16 cellular contexts compared by ENCODE assay signal in the genomic region with DNA sequence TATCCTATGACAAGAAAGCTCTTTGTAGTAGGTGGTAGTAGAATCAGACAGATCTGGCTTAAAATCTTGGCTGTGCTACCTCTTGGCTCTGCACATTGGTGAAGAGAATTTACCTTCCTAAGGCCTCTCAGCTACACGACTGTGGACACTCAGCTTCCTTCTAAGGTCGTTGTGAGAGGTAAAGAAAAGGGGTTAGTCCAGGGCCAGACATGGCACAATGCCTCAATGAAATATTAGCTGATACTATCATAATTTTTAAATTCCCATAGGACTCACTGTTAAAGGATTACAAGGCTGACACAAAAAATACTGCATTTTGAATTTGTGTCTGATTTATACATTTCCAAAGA.
DNase-seq lines count a peak whose midpoint lies in the region; ATAC-seq and TF ChIP-seq lines count a peak whose summit lies in the region.
"Had no signal": no experiment of that assay in that cellular context is flagged by ENCODE, and none has a peak within 500 bp of the region (broad histone marks: within the 10 kb centered on the region; RNA-seq: fewer than 3 reads in every experiment).

No MANE protein-coding gene starts in this region.

- H3K4me1 Mint-ChIP-seq in WTC11 = peaks cover 58% of the 10 kb centered on the region

- 26% methylated on average over 2 of the region's 2 CpGs for WGBS in right cardiac atrium
- WGBS in sigmoid colon, 2 donors = 48 to 57% methylated on average over 2 of the region's 2 CpGs

- TF ChIP-seq EP300 in sigmoid colon (IDR thresholded peaks at IDR 0.05) = no peak

- H3K36me3 Mint-ChIP-seq in WTC11 = peaks cover 4% of the 10 kb centered on the region; the same call in 1 of the 2 replicates

- TF ChIP-seq CTCF in WTC11 (IDR thresholded peaks at IDR 0.05) = no peak
- TF ChIP-seq CTCF in sigmoid colon (IDR thresholded peaks at IDR 0.05) = no peak

- H3K4me1 ChIP-seq in BLaER1 treated with 17β-estradiol and CSF1 and Interleukin-3, amounts not matched to agents 10 nM and 100 nM = peaks cover 42 to 76% (median 65%) of the 10 kb centered on the region in 10 experiments
- peaks cover 32% of the 10 kb centered on the region for H3K4me1 ChIP-seq in right cardiac atrium (ENCODE audit: control insufficient read depth, insufficient read depth, low read length)
- H3K4me1 ChIP-seq in sigmoid colon = peaks cover 0 to 77% (median 68%) of the 10 kb centered on the region in 4 donors

- no peak overlapping the region for H3K4me3 ChIP-seq in BLaER1 treated with 17β-estradiol and CSF1 and Interleukin-3, amounts not matched to agents 10 nM and 100 nM
- no peak overlapping the region for H3K4me3 ChIP-seq in right cardiac atrium (ENCODE audit: low read length)
- H3K4me3 ChIP-seq in sigmoid colon = no peak overlapping the region

- POLR2A ChIA-PET in WTC11 (lab: Charles Lee) = no interaction called here

- H4K20me1 ChIP-seq in BLaER1 treated with 17β-estradiol and CSF1 and Interleukin-3, amounts not matched to agents 10 nM and 100 nM = peaks cover 71 to 100% (median 99%) of the 10 kb centered on the region in 11 experiments

- CTCF ChIA-PET in WTC11 (lab: Charles Lee) = no interaction called here

- peak overlapping the region; percentile 77 for H3K27ac Mint-ChIP-seq in WTC11
- H3K27ac Mint-ChIP-seq: activated CD4-positive, alpha-beta memory T cell treated with anti-CD3 and anti-CD28 coated beads, Interleukin-2, amount 10 ng/mL, durations not matched to agents 7 days and 5 days; stimulated activated naive CD8-positive, alpha-beta T cell treated with anti-CD3 and anti-CD28 coated beads, Interleukin-15, Interleukin-2, amounts not matched to agents 100 ng/mL and 50 ng/mL, for 24 hours had no signal

- intact Hi-C loops in right cardiac atrium (cut with DNase I) (loop anchor here in 1 of 4 donors (10.0 kb wide), 1 partner anchor 74 kb away; no protein-coding TSS in a partner anchor), sigmoid colon (cut with DNase I) (loop anchor here (5.0 kb wide), 1 partner anchor 76 kb away; no protein-coding TSS in a partner anchor)

- ATAC-seq in WTC11 (no peak), right cardiac atrium (no peak)
- ATAC-seq: activated naive CD4-positive, alpha-beta T cell treated with anti-CD3 and anti-CD28 coated beads, Interleukin-2, amount 50 U/mL, for 72 hours had no signal

- H3K4me2 ChIP-seq in BLaER1 treated with 17β-estradiol and CSF1 and Interleukin-3, amounts not matched to agents 10 nM and 100 nM = peak overlapping the region in 9 of 11 experiments; percentile 1 to 36 (median 27); a peak in 9 of 22 replicates

- H3K36me3 ChIP-seq in BLaER1 treated with 17β-estradiol and CSF1 and Interleukin-3, amounts not matched to agents 10 nM and 100 nM = peaks cover 14 to 87% (median 46%) of the 10 kb centered on the region in 11 experiments
- H3K36me3 ChIP-seq in sigmoid colon = no peaks in the 10 kb centered on the region

- H3K9me3 ChIP-seq in BLaER1 treated with 17β-estradiol and CSF1 and Interleukin-3, amounts not matched to agents 10 nM and 100 nM (replicated peaks in 1 of 11) = peaks cover 0 to 30% (median 9%) of the 10 kb centered on the region in 11 experiments; a peak in 11 of 22 replicates
- H3K9me3 ChIP-seq in right cardiac atrium (ENCODE audit: control insufficient read depth, low read length) (no peaks in the 10 kb centered on the region), sigmoid colon (no peaks in the 10 kb centered on the region)

- H3K9ac ChIP-seq in BLaER1 treated with 17β-estradiol and CSF1 and Interleukin-3, amounts not matched to agents 10 nM and 100 nM = no peak overlapping the region

- no peaks in the 10 kb centered on the region for H3K9me3 Mint-ChIP-seq in WTC11
- H3K9me3 Mint-ChIP-seq: activated CD4-positive, alpha-beta memory T cell treated with anti-CD3 and anti-CD28 coated beads, Interleukin-2, amount 10 ng/mL, durations not matched to agents 7 days and 5 days; activated naive CD4-positive, alpha-beta T cell treated with anti-CD3 and anti-CD28 coated beads, Interleukin-2, amount 50 U/mL, for 72 hours; neural crest cell; stimulated activated naive CD8-positive, alpha-beta T cell treated with anti-CD3 and anti-CD28 coated beads, Interleukin-15, Interleukin-2, amounts not matched to agents 100 ng/mL and 50 ng/mL, for 24 hours had no signal

- H3K4me3 Mint-ChIP-seq in WTC11 = no peak overlapping the region
- H3K4me3 Mint-ChIP-seq: activated CD4-positive, alpha-beta memory T cell treated with anti-CD3 and anti-CD28 coated beads, Interleukin-2, amount 10 ng/mL, durations not matched to agents 7 days and 5 days; neural crest cell; stimulated activated naive CD8-positive, alpha-beta T cell treated with anti-CD3 and anti-CD28 coated beads, Interleukin-15, Interleukin-2, amounts not matched to agents 100 ng/mL and 50 ng/mL, for 24 hours had no signal

- no peaks in the 10 kb centered on the region for H3K27me3 Mint-ChIP-seq in WTC11 (ENCODE audit: low read depth)
- H3K27me3 Mint-ChIP-seq: activated CD4-positive, alpha-beta memory T cell treated with anti-CD3 and anti-CD28 coated beads, Interleukin-2, amount 10 ng/mL, durations not matched to agents 7 days and 5 days; stimulated activated naive CD8-positive, alpha-beta T cell treated with anti-CD3 and anti-CD28 coated beads, Interleukin-15, Interleukin-2, amounts not matched to agents 100 ng/mL and 50 ng/mL, for 24 hours had no signal

- H3K27ac ChIP-seq in BLaER1 treated with 17β-estradiol and CSF1 and Interleukin-3, amounts not matched to agents 10 nM and 100 nM = no peak overlapping the region
- H3K27ac ChIP-seq in right cardiac atrium (ENCODE audit: low read length) (peak overlapping the region; percentile 98), sigmoid colon (peak overlapping the region; percentile 88 to 95 (median 90))

- no peak for TF ChIP-seq POLR2A in sigmoid colon (IDR thresholded peaks at IDR 0.05)

- no peaks in the 10 kb centered on the region for H3K27me3 ChIP-seq in BLaER1 treated with 17β-estradiol and CSF1 and Interleukin-3, amounts not matched to agents 10 nM and 100 nM
- H3K27me3 ChIP-seq in right cardiac atrium (ENCODE audit: control insufficient read depth, insufficient read depth) (no peaks in the 10 kb centered on the region), sigmoid colon (no peaks in the 10 kb centered on the region)

- DNase-seq in WTC11 (ENCODE audit: low spot score) = no peak
- no peak for DNase-seq in right cardiac atrium
- DNase-seq in sigmoid colon = no peak
- DNase-seq in activated effector memory CD4-positive, alpha-beta T cell treated with Interleukin-2 at 50 U/mL for 16 hours = no peak
- DNase-seq in activated naive CD4-positive, alpha-beta T cell (lab: John Stamatoyannopoulos, UW) = no peak
- DNase-seq in NCI-H2029 treated with DMSO at 0.1 percent for 48 hours (lab: John Stamatoyannopoulos, UW) = no peak
- DNase-seq in HuH-7 (ENCODE audit: low spot score) = no peak
- DNase-seq: activated CD4-positive, alpha-beta memory T cell treated with anti-CD3 and anti-CD28 coated beads, Interleukin-2, amount 10 ng/mL, durations not matched to agents 7 days and 5 days; AML-193; effector CD4-positive, alpha-beta T cell; NCI-H146; stimulated activated CD4-positive, alpha-beta T cell treated with anti-CD3 and anti-CD28 coated beads, Interleukin-2, amount 100 ng/mL, for 24 hours had no signal

TF ChIP-seq in WTC11, 78 proteins besides CTCF, POLR2A, EP300 and RAD21:
- TF ChIP-seq, protein P1, sequence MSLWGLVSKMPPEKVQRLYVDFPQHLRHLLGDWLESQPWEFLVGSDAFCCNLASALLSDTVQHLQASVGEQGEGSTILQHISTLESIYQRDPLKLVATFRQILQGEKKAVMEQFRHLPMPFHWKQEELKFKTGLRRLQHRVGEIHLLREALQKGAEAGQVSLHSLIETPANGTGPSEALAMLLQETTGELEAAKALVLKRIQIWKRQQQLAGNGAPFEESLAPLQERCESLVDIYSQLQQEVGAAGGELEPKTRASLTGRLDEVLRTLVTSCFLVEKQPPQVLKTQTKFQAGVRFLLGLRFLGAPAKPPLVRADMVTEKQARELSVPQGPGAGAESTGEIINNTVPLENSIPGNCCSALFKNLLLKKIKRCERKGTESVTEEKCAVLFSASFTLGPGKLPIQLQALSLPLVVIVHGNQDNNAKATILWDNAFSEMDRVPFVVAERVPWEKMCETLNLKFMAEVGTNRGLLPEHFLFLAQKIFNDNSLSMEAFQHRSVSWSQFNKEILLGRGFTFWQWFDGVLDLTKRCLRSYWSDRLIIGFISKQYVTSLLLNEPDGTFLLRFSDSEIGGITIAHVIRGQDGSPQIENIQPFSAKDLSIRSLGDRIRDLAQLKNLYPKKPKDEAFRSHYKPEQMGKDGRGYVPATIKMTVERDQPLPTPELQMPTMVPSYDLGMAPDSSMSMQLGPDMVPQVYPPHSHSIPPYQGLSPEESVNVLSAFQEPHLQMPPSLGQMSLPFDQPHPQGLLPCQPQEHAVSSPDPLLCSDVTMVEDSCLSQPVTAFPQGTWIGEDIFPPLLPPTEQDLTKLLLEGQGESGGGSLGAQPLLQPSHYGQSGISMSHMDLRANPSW (CRISPR knock-in tag; conservative IDR thresholded peaks at IDR 0.05; ENCODE audit: low read depth) = no peak

Comparison
In these comparisons a context has a peak if more than half of its experiments do, and no peak if none do; other contexts are left out.
1. H3K27ac ChIP-seq: peak in right cardiac atrium (single experiment) and sigmoid colon (4 of 4); none in BLaER1 treated with 17β-estradiol and CSF1 and Interleukin-3, amounts not matched to agents 10 nM and 100 nM (0 of 11).